Comparison of ENCODE assay signal across 8 cellular contexts in the genomic region with DNA sequence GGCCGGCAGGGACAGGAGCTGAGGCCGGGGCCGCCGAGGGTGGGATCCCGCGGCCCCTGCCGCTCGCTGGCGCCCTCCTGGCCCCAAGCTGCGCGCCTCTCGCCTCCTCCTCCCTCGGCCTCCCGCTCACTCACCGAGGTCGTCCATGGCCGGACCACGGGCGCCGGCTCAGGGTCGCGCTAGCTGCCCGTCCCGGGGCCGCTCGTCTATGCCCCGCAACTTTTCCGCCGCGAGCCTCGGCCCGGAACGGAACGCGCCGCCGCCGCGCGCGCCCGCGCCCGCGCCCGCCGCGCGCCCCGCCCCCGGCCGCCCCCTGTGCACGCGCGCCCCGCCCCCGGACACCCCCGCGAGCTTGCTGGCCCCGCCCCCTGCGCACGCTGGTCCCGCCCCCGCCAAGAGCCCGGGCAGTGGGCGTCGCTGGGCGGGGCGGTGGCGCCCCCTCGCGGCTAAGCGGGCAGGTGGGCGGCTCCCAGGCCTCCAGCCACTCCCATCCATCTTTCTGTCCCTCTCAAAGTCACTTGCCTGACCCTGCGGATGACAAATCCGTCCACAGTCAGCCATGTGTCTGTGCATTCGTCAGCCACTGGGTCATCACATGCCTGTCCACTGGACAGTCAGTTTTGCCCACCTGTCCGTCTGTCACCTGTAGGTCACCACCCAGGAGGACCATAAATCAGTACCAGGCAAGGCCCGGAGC. TPM values are rescaled to one million over a fixed set of nuclear protein-coding genes. Genes with fewer than 3 reads are reported as not detected.
DNase-seq lines count a peak whose midpoint lies in the region; ATAC-seq and TF ChIP-seq lines count a peak whose summit lies in the region.

A gene (minus strand): TSS at position 248 of the 697 bp plus-strand sequence. CDS start 101 bp downstream, at position 147.

- peaks cover 42% of the 10 kb centered on the region for H3K4me1 ChIP-seq in stomach smooth muscle (ENCODE audit: control insufficient read depth, insufficient read depth, low read length)

- peaks cover 47% of the 10 kb centered on the region for H3K4me1 Mint-ChIP-seq in neural crest cell

- CTCF ChIA-PET in RWPE1 (lab: Yijun Ruan, JAX) = interaction anchor here (0.5 to 9.2 kb wide), 10 partner anchors 9 to 47 kb away, joined by 3 to 142 read pairs (median 4); no protein-coding TSS in a partner anchor

- H3K27me3 ChIP-seq in stomach smooth muscle (ENCODE audit: control insufficient read depth in 1 of 2, insufficient read depth in 2 of 2, low read length in 2 of 2) = no peaks in the 10 kb centered on the region

- peak within 1 kb of the TSS; percentile 96 for H3K27ac ChIP-seq in RWPE1
- H3K27ac ChIP-seq in stomach smooth muscle (ENCODE audit: low read length) = peak within 1 kb of the TSS; percentile 78

- peaks cover 0 to 2% of the 10 kb centered on the region in 2 donors for H3K36me3 ChIP-seq in stomach smooth muscle (ENCODE audit: control insufficient read depth in 2 of 2, insufficient read depth in 2 of 2, low read length in 2 of 2)

- H3K9me3 Mint-ChIP-seq in neural crest cell = no peaks in the 10 kb centered on the region

- H3K36me3 Mint-ChIP-seq in neural crest cell (ENCODE audit: low read depth) = no peaks in the 10 kb centered on the region

- H3K27ac Mint-ChIP-seq in neural crest cell (ENCODE audit: unreplicated experiment) = peak within 1 kb of the TSS; percentile 12

- no peaks in the 10 kb centered on the region for H3K9me3 ChIP-seq in stomach smooth muscle (ENCODE audit: control insufficient read depth in 2 of 2, low read length in 2 of 2)

- DNase-seq in CMK (ENCODE audit: low read depth) = peak; percentile 45
- DNase-seq in Jurkat, Clone E6-1 (ENCODE audit: low read depth, low spot score) = peak; percentile 42
- peak; percentile 90 for DNase-seq in RWPE1 (ENCODE audit: low spot score)
- peak; percentile 97 for DNase-seq in activated effector memory CD4-positive, alpha-beta T cell treated with anti-CD3 and anti-CD28 coated beads, Interleukin-2, amount 50 U/mL, for 16 hours
- DNase-seq in fibroblast of the conjunctiva (ENCODE audit: low read depth) = peak; percentile 60
- peak; percentile 92 for DNase-seq in neural crest cell (ENCODE audit: low read depth, low spot score)

- peak; percentile 78 for ATAC-seq in GM21381 (IDR thresholded peaks at IDR 0.05; ENCODE audit: unreplicated experiment)

- POLR2A ChIA-PET in RWPE1 (lab: Yijun Ruan, JAX; ENCODE audit: low non-redundant PET) = interaction anchor here (0.7 to 5.1 kb wide), 5 partner anchors 9 to 65 kb away, joined by 3 to 64 read pairs (median 8); a partner anchor contains a TSS

- TF ChIP-seq CTCF in RWPE1 (conservative IDR thresholded peaks at IDR 0.05; ENCODE audit: low read depth) = peak; percentile 93
- TF ChIP-seq CTCF in neural crest cell (conservative IDR thresholded peaks at IDR 0.05) = peak; percentile 87

- peak within 1 kb of the TSS; percentile 92 for H3K4me3 Mint-ChIP-seq in neural crest cell

- H3K9ac ChIP-seq in stomach smooth muscle (ENCODE audit: low read length in 2 of 2) = peak within 1 kb of the TSS; percentile 74 to 82

- peaks cover 3% of the 10 kb centered on the region for H3K27me3 Mint-ChIP-seq in neural crest cell (ENCODE audit: low read depth)

- H3K4me3 ChIP-seq in Jurkat, Clone E6-1 (ENCODE audit: low read length) = peak within 1 kb of the TSS; percentile 55
- H3K4me3 ChIP-seq in stomach smooth muscle (ENCODE audit: low read length in 2 of 2) = peak within 1 kb of the TSS; percentile 72 to 84

RNA-seq across cellular contexts. Expression of the gene that starts here (rescaled TPM):
- polyA plus RNA-seq in Jurkat, Clone E6-1 (2012; ENCODE audit: insufficient read depth, insufficient read length) = 11.7 TPM
- 54.5 and 61.5 TPM in 2 replicates for total RNA-seq in neural crest cell

Comparison
In these comparisons a context has a peak if more than half of its experiments do, and no peak if none do; other contexts are left out.
1. Peak in every context shown above with its lines: DNase-seq, ATAC-seq, H3K4me3 ChIP-seq and H3K27ac ChIP-seq.
2. DNase-seq: peak in every context shown above with its lines; median percentile 97 in activated effector memory CD4-positive, alpha-beta T cell treated with anti-CD3 and anti-CD28 coated beads, Interleukin-2, amount 50 U/mL, for 16 hours; 92 in neural crest cell; 90 in RWPE1; 60 in fibroblast of the conjunctiva; 45 in CMK; 42 in Jurkat, Clone E6-1.